In genomic region chr3:52225452-52226228, GRCh38 we compare ENCODE assay signal across 1 cellular context.
TF ChIP-seq lines count a peak whose summit lies in the region.

TSS of gene TLR9 (minus strand) at chr3:52225645. CDS start at chr3:52225529, 116 bp downstream.

TF ChIP-seq in HepG2, 621 proteins besides CTCF, POLR2A, EP300 and RAD21 (continued from another document):
- no peak for TF ChIP-seq RERE (CRISPR knock-in tag; IDR thresholded peaks at IDR 0.05; ENCODE audit: low read depth)
- TF ChIP-seq BRCA1 (CRISPR knock-in tag; IDR thresholded peaks at IDR 0.05), result no peak
- TF ChIP-seq NFRKB (IDR thresholded peaks at IDR 0.05), result no peak
- TF ChIP-seq ZBTB33 (CRISPR knock-in tag; IDR thresholded peaks at IDR 0.05), result no peak
- peak; percentile 51 for TF ChIP-seq GABPB1 (CRISPR knock-in tag; IDR thresholded peaks at IDR 0.05)
- TF ChIP-seq CEBPB (IDR thresholded peaks at IDR 0.05; ENCODE audit: borderline replicate concordance, low read depth, low read length), result peak; percentile 1; the same call in 1 of the 2 replicates
- peak; percentile 43 for TF ChIP-seq ZEB1 (IDR thresholded peaks at IDR 0.05; ENCODE audit: insufficient replicate concordance, low read depth)
- no peak for TF ChIP-seq BCL6 (CRISPR knock-in tag; IDR thresholded peaks at IDR 0.05)
- no peak for TF ChIP-seq MTA1 (CRISPR knock-in tag; IDR thresholded peaks at IDR 0.05; ENCODE audit: borderline replicate concordance)
- 0 out of 2 replicates have a peak, but pooled peaks have one; percentile 16 for TF ChIP-seq FOSL2 (CRISPR knock-in tag; IDR thresholded peaks at IDR 0.05)
- no peak for TF ChIP-seq ZNF678 (CRISPR knock-in tag; IDR thresholded peaks at IDR 0.05)
- TF ChIP-seq CENPBD1 (CRISPR knock-in tag; IDR thresholded peaks at IDR 0.05; ENCODE audit: borderline replicate concordance, low read depth), result no peak
- TF ChIP-seq CEBPG (CRISPR knock-in tag; IDR thresholded peaks at IDR 0.05), result peak; percentile 35; the same call in 1 of the 2 replicates
- no peak for TF ChIP-seq ZMYM2 (CRISPR knock-in tag; IDR thresholded peaks at IDR 0.05)
- TF ChIP-seq NFE2 (CRISPR knock-in tag; IDR thresholded peaks at IDR 0.05), result no peak
- TF ChIP-seq ZNF724P (CRISPR knock-in tag; IDR thresholded peaks at IDR 0.05; ENCODE audit: borderline replicate concordance), result no peak
- TF ChIP-seq BCL3 (CRISPR knock-in tag; IDR thresholded peaks at IDR 0.05), result no peak
- TF ChIP-seq TEAD3 (CRISPR knock-in tag; optimal IDR thresholded peaks at IDR 0.05; ENCODE audit: borderline replicate concordance), result peak; percentile 69
- no peak for TF ChIP-seq CHD2 (IDR thresholded peaks at IDR 0.05; ENCODE audit: low read depth, low read length)
- no peak for TF ChIP-seq TP53 (CRISPR knock-in tag; conservative IDR thresholded peaks at IDR 0.05)
- TF ChIP-seq ZNF281 (CRISPR knock-in tag; IDR thresholded peaks at IDR 0.05; ENCODE audit: borderline replicate concordance), result 0 out of 2 replicates have a peak, but pooled peaks have one; percentile 21
- TF ChIP-seq ZNF234 (CRISPR knock-in tag; conservative IDR thresholded peaks at IDR 0.05), result no peak
- no peak for TF ChIP-seq CHD4 (IDR thresholded peaks at IDR 0.05; ENCODE audit: borderline replicate concordance, low read length)
- TF ChIP-seq PLSCR1 (CRISPR knock-in tag; IDR thresholded peaks at IDR 0.05; ENCODE audit: borderline replicate concordance), result no peak
- TF ChIP-seq ESRRA (CRISPR knock-in tag; IDR thresholded peaks at IDR 0.05; ENCODE audit: low read depth), result no peak
- no peak for TF ChIP-seq EED (CRISPR knock-in tag; IDR thresholded peaks at IDR 0.05)
- TF ChIP-seq HOXD1 (CRISPR knock-in tag; IDR thresholded peaks at IDR 0.05), result no peak
- 0 out of 2 replicates have a peak, but pooled peaks have one; percentile 1 for TF ChIP-seq CREB1 (IDR thresholded peaks at IDR 0.05)
- no peak; the same call in 1 of the 2 replicates for TF ChIP-seq CREB1 (CRISPR knock-in tag; IDR thresholded peaks at IDR 0.05)
- no peak for TF ChIP-seq ZNF224 (CRISPR knock-in tag; IDR thresholded peaks at IDR 0.05)
- TF ChIP-seq DR1 (CRISPR knock-in tag; IDR thresholded peaks at IDR 0.05), result no peak
- TF ChIP-seq SKIL (CRISPR knock-in tag; IDR thresholded peaks at IDR 0.05; ENCODE audit: borderline replicate concordance), result no peak
- TF ChIP-seq SIX4 (CRISPR knock-in tag; IDR thresholded peaks at IDR 0.05), result no peak
- no peak for TF ChIP-seq ZBTB3 (CRISPR knock-in tag; IDR thresholded peaks at IDR 0.05; ENCODE audit: borderline replicate concordance, low read depth)
- TF ChIP-seq YEATS4 (CRISPR knock-in tag; IDR thresholded peaks at IDR 0.05; ENCODE audit: borderline replicate concordance), result no peak
- no peak for TF ChIP-seq ZNF572 (CRISPR knock-in tag; IDR thresholded peaks at IDR 0.05)
- TF ChIP-seq GATAD2A (CRISPR knock-in tag; IDR thresholded peaks at IDR 0.05), result peak; percentile 27; the same call in 1 of the 2 replicates
- no peak for TF ChIP-seq ZNF549 (CRISPR knock-in tag; IDR thresholded peaks at IDR 0.05)
- TF ChIP-seq STAG1 (CRISPR knock-in tag; IDR thresholded peaks at IDR 0.05), result no peak
- no peak for TF ChIP-seq ZNF703 (CRISPR knock-in tag; IDR thresholded peaks at IDR 0.05; ENCODE audit: borderline replicate concordance)
- peak; percentile 30; the same call in 1 of the 2 replicates for TF ChIP-seq KDM5B (CRISPR knock-in tag; IDR thresholded peaks at IDR 0.05; ENCODE audit: borderline replicate concordance)
- no peak for TF ChIP-seq ZNF781 (CRISPR knock-in tag; IDR thresholded peaks at IDR 0.05; ENCODE audit: borderline replicate concordance, not compliant biosample characterization)
- peak; percentile 73 for TF ChIP-seq ETV5 (CRISPR knock-in tag; IDR thresholded peaks at IDR 0.05; ENCODE audit: borderline replicate concordance)
- TF ChIP-seq ZKSCAN8 (CRISPR knock-in tag; IDR thresholded peaks at IDR 0.05; ENCODE audit: borderline replicate concordance), result no peak
